ENCODE assay signal across 8 cellular contexts in the genomic region with DNA sequence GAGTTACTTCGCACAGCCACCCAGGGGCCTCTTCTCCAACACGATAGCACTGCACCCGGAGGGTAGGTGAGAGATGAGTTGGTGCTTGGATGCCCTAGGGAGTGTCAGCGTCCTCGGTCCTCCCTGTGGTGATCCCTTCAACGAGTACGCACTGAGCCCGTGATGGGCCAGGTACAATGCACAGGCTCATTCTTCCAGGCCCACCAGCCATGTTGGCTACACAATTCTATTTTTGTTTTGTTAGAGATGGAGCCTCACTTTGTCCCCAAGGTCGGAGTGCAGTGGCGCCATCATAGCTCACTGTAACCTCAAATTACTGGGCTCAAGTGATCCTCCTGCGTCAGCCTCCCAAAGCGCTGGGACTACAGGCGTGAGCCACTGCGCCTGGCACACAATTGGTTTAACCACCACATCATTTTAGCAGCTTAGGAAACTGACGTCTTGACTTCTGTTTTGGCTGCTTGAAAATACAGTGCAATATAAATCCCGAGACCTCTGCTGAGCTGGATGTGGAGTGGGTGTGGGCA. TPM values are rescaled to one million over a fixed set of nuclear protein-coding genes. Genes with fewer than 3 reads are reported as not detected.
DNase-seq lines count a peak whose midpoint lies in the region; ATAC-seq and TF ChIP-seq lines count a peak whose summit lies in the region.

No MANE protein-coding gene starts in this region.

- H3K4me1 Mint-ChIP-seq in WTC11, result peaks cover 21% of the 10 kb centered on the region

- H3K4me1 ChIP-seq in cardiac muscle cell (ENCODE audit: low read depth) (peaks cover 70% of the 10 kb centered on the region), skeletal muscle satellite cell (ENCODE audit: control insufficient read depth, insufficient read depth, low read length) (peaks cover 23% of the 10 kb centered on the region)

- H3K9me3 Mint-ChIP-seq in WTC11, result no peaks in the 10 kb centered on the region

- CTCF ChIA-PET in WTC11 (lab: Charles Lee), result no interaction called here

- DNase-seq in GM12865 (ENCODE audit: low read depth), result no peak
- no peak for DNase-seq in WTC11 (ENCODE audit: low spot score)
- DNase-seq in cardiac muscle cell (ENCODE audit: low read depth in 1 of 2, low spot score in 1 of 2), result peak in 1 of 2 donors; percentile 30
- no peak for DNase-seq in NCI-H446 treated with DMSO at 0.1 percent for 48 hours (lab: John Stamatoyannopoulos, UW)
- no peak for DNase-seq in C1 segment of cervical spinal cord (lab: John Stamatoyannopoulos, UW)
- no peak for DNase-seq in hepatic stellate cell (ENCODE audit: low spot score)

- H3K9ac ChIP-seq in skeletal muscle satellite cell (ENCODE audit: low read depth, low read length), result peak overlapping the region; percentile 85

- TF ChIP-seq CTCF in GM12865 (IDR thresholded peaks at IDR 0.05; ENCODE audit: insufficient read depth, low read depth, low read length, missing control alignments) (no peak), WTC11 (IDR thresholded peaks at IDR 0.05) (no peak), cardiac muscle cell (IDR thresholded peaks at IDR 0.05; ENCODE audit: low read depth, low read length) (no peak)

- no peaks in the 10 kb centered on the region for H3K36me3 ChIP-seq in cardiac muscle cell
- no peaks in the 10 kb centered on the region for H3K36me3 ChIP-seq in skeletal muscle satellite cell (ENCODE audit: insufficient read depth, low read length)

- H3K4me3 Mint-ChIP-seq in WTC11, result peak overlapping the region; percentile 66

- H3K27me3 ChIP-seq in cardiac muscle cell (no peaks in the 10 kb centered on the region), skeletal muscle satellite cell (ENCODE audit: control insufficient read depth, insufficient read depth, low read length) (no peaks in the 10 kb centered on the region)

- H3K4me3 ChIP-seq in GM12865 (ENCODE audit: low read depth, low read length), result peak overlapping the region; percentile 80
- H3K4me3 ChIP-seq in cardiac muscle cell, result peak overlapping the region; percentile 41
- peak overlapping the region; percentile 79 for H3K4me3 ChIP-seq in skeletal muscle satellite cell (ENCODE audit: low read length)

- no peaks in the 10 kb centered on the region for H3K9me3 ChIP-seq in cardiac muscle cell (ENCODE audit: low read depth)
- H3K9me3 ChIP-seq in skeletal muscle satellite cell (replicated peaks; ENCODE audit: low read length), result no peaks in the 10 kb centered on the region

- H3K4me2 ChIP-seq in skeletal muscle satellite cell (ENCODE audit: low read length), result peak overlapping the region; percentile 82

- ATAC-seq in HG02678 (IDR thresholded peaks at IDR 0.05; ENCODE audit: unreplicated experiment) (peak; percentile 16), WTC11 (peak; percentile 12)

- peaks cover 20% of the 10 kb centered on the region for H3K27me3 Mint-ChIP-seq in WTC11 (ENCODE audit: low read depth)

- H3K36me3 Mint-ChIP-seq in WTC11, result no peaks in the 10 kb centered on the region

- POLR2A ChIA-PET in WTC11 (lab: Charles Lee), result interaction anchor here (0.7 kb wide), 1 partner anchor 156 kb away, joined by 3 read pairs; no protein-coding TSS in a partner anchor

- H3K27ac ChIP-seq in cardiac muscle cell, result peak overlapping the region; percentile 93

- no peak overlapping the region for H3K27ac Mint-ChIP-seq in WTC11

TF ChIP-seq in WTC11, 78 proteins besides CTCF, POLR2A, EP300 and RAD21:
- TF ChIP-seq ZNF263 (CRISPR knock-in tag; IDR thresholded peaks at IDR 0.05; ENCODE audit: low read depth) (peak; percentile 77; the same call in 1 of the 2 replicates), IRF2 (CRISPR knock-in tag; IDR thresholded peaks at IDR 0.05; ENCODE audit: borderline replicate concordance, low read depth) (no peak), MYBL2 (CRISPR knock-in tag; IDR thresholded peaks at IDR 0.05) (0 out of 2 replicates have a peak, but pooled peaks have one; percentile 9), ZNF219 (CRISPR knock-in tag; IDR thresholded peaks at IDR 0.05; ENCODE audit: borderline replicate concordance) (no peak), JUN (CRISPR knock-in tag; IDR thresholded peaks at IDR 0.05) (no peak)
- TF ChIP-seq, protein P1, sequence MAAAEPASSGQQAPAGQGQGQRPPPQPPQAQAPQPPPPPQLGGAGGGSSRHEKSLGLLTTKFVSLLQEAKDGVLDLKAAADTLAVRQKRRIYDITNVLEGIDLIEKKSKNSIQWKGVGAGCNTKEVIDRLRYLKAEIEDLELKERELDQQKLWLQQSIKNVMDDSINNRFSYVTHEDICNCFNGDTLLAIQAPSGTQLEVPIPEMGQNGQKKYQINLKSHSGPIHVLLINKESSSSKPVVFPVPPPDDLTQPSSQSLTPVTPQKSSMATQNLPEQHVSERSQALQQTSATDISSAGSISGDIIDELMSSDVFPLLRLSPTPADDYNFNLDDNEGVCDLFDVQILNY (CRISPR knock-in tag; IDR thresholded peaks at IDR 0.05), result no peak
- TF ChIP-seq, protein P2, sequence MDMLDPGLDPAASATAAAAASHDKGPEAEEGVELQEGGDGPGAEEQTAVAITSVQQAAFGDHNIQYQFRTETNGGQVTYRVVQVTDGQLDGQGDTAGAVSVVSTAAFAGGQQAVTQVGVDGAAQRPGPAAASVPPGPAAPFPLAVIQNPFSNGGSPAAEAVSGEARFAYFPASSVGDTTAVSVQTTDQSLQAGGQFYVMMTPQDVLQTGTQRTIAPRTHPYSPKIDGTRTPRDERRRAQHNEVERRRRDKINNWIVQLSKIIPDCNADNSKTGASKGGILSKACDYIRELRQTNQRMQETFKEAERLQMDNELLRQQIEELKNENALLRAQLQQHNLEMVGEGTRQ (CRISPR knock-in tag; IDR thresholded peaks at IDR 0.05), result no peak
- TF ChIP-seq, protein P3, sequence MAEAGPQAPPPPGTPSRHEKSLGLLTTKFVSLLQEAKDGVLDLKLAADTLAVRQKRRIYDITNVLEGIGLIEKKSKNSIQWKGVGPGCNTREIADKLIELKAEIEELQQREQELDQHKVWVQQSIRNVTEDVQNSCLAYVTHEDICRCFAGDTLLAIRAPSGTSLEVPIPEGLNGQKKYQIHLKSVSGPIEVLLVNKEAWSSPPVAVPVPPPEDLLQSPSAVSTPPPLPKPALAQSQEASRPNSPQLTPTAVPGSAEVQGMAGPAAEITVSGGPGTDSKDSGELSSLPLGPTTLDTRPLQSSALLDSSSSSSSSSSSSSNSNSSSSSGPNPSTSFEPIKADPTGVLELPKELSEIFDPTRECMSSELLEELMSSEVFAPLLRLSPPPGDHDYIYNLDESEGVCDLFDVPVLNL (CRISPR knock-in tag; IDR thresholded peaks at IDR 0.05; ENCODE audit: borderline replicate concordance, low read depth), result 0 out of 2 replicates have a peak, but pooled peaks have one; percentile 13

RNA-seq across cellular contexts. Expression of a gene that starts 0.6 kb away (rescaled TPM):
- total RNA-seq in WTC11 (2021), result 14.9 to 19.4 TPM (median 17.2 TPM) in 3 replicates
- total RNA-seq in cardiac muscle cell, result 95.4 and 147 TPM in 2 replicates
- 126 and 197 TPM in 2 replicates for polyA plus RNA-seq in cardiac muscle cell
- 11.4 and 11.9 TPM in 2 replicates for total RNA-seq in skeletal muscle satellite cell (2012; rRNA removed)
